In the genomic region with DNA sequence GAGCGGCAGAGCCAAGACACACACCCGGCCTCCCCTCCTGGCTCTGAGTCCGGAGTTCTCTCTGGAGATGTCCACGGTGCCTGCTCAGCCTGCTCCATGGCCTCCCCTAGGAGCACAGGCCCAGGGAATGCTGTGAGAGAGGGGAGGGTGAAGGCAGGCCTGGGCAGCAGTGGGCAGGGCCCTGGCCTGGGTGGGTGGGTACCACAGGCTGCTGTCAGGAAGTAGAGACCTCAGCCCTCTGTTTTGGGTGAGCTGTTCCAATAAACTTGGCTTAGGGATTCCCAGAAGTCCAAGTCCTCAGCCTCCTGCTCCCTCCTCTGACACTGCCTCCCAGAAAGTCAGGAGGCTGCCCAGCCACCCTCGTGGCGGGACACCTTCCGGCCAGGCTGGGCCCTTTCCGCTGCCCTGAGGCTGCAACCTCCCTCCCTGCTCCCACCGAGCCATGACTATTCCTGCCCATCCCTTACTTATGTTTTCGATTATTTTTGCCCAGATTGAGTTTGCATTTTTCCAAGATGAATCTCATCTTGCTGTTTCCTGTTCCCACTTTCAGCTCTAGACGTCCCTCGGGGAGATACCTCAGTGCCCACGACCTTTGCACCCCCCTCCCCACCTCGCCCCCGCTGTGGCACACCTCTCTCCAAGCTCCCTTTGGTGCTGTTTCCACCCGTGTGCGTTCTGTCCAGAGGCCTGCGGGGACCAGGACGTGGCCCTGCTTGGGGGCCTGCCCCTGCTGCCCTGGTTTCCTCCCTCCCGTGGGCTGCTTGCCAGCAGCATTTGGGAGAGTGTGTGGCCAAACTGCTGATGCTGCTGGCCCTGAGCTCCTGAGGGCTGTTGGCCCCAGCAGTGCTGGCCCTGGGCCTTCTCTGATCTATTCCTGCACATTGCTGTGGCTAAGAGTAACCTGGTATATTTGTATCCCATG, we compare ENCODE assay signal across 8 cellular contexts. TPM values are rescaled to one million over a fixed set of nuclear protein-coding genes. Genes with fewer than 3 reads are reported as not detected.
DNase-seq lines count a peak whose midpoint lies in the region; ATAC-seq lines count a peak whose summit lies in the region.
"Had no signal": no experiment of that assay in that cellular context is flagged by ENCODE, and none has a peak within 500 bp of the region (broad histone marks: within the 10 kb centered on the region; RNA-seq: fewer than 3 reads in every experiment).

No MANE protein-coding gene starts in this region.

- H3K27me3 Mint-ChIP-seq in activated naive CD4-positive, alpha-beta T cell treated with anti-CD3 and anti-CD28 coated beads, Interleukin-2, amount 10 ng/mL, durations not matched to agents 7 days and 5 days: peaks cover 36% of the 10 kb centered on the region
- H3K27me3 Mint-ChIP-seq: activated B cell treated with CpG ODN at 0.5 μM for 24 hours had no signal

- no peak overlapping the region for H3K27ac Mint-ChIP-seq in activated naive CD4-positive, alpha-beta T cell treated with anti-CD3 and anti-CD28 coated beads, Interleukin-2, amount 10 ng/mL, durations not matched to agents 7 days and 5 days
- H3K27ac Mint-ChIP-seq: activated B cell treated with CpG ODN at 0.5 μM for 24 hours had no signal

- ATAC-seq in HG02981 (IDR thresholded peaks at IDR 0.05; ENCODE audit: unreplicated experiment): no peak
- no peak for ATAC-seq in HG02970 (IDR thresholded peaks at IDR 0.05; ENCODE audit: low FRiP score, unreplicated experiment)
- ATAC-seq: left colon had no signal

- peaks cover under 1% of the 10 kb centered on the region for H3K9me3 Mint-ChIP-seq in activated naive CD4-positive, alpha-beta T cell treated with anti-CD3 and anti-CD28 coated beads, Interleukin-2, amount 10 ng/mL, durations not matched to agents 7 days and 5 days
- H3K9me3 Mint-ChIP-seq: activated B cell treated with CpG ODN at 0.5 μM for 24 hours had no signal

- DNase-seq in GM03348 (ENCODE audit: low spot score) (peak; percentile 90), myocyte (ENCODE audit: low read depth) (peak; percentile 94)
- no peak for DNase-seq in activated naive CD4-positive, alpha-beta T cell treated with anti-CD3 and anti-CD28 coated beads, Interleukin-2, amount 10 ng/mL, durations not matched to agents 7 days and 5 days
- DNase-seq: activated B cell treated with CpG ODN at 0.5 μM for 24 hours had no signal

- peak overlapping the region; percentile 80 for H3K27ac ChIP-seq in cingulate gyrus (ENCODE audit: low read depth, low read length)

- no peaks in the 10 kb centered on the region for H3K36me3 Mint-ChIP-seq in activated naive CD4-positive, alpha-beta T cell treated with anti-CD3 and anti-CD28 coated beads, Interleukin-2, amount 10 ng/mL, durations not matched to agents 7 days and 5 days

- H3K4me1 Mint-ChIP-seq in activated naive CD4-positive, alpha-beta T cell treated with anti-CD3 and anti-CD28 coated beads, Interleukin-2, amount 10 ng/mL, durations not matched to agents 7 days and 5 days: peaks cover 6% of the 10 kb centered on the region

- CTCF ChIA-PET in activated naive CD4-positive, alpha-beta T cell treated with anti-CD3 and anti-CD28 coated beads, Interleukin-2, amount 10 ng/mL, durations not matched to agents 7 days and 5 days (lab: Charles Lee): interaction anchor here (1.1 kb wide), 1 partner anchor 9 kb away, joined by 3 read pairs; no protein-coding TSS in a partner anchor

- H3K4me3 Mint-ChIP-seq in activated naive CD4-positive, alpha-beta T cell treated with anti-CD3 and anti-CD28 coated beads, Interleukin-2, amount 10 ng/mL, durations not matched to agents 7 days and 5 days: no peak overlapping the region
- H3K4me3 Mint-ChIP-seq: activated B cell treated with CpG ODN at 0.5 μM for 24 hours had no signal

RNA-seq across cellular contexts. Expression of a gene that starts 5.8 kb away (rescaled TPM):
- total RNA-seq in myocyte: 39.4 and 40.3 TPM in 2 replicates
- 14.8 TPM for polyA plus RNA-seq in myocyte (2012)

RNA-seq across cellular contexts. Expression of a gene that starts 16.0 kb away (rescaled TPM):
- total RNA-seq in myocyte: 0.75 and 1.2 TPM in 2 replicates
- polyA plus RNA-seq in myocyte (2012): 1.4 TPM

RNA-seq across cellular contexts. Expression of a gene that starts 22.8 kb away (rescaled TPM):
- total RNA-seq in myocyte: 62.5 and 81.2 TPM in 2 replicates
- 38.5 TPM for polyA plus RNA-seq in myocyte (2012)

RNA-seq across cellular contexts. Expression of a gene that starts 35.2 kb away (rescaled TPM):
- total RNA-seq in myocyte: 199 and 211 TPM in 2 replicates
- polyA plus RNA-seq in myocyte (2012): 242 TPM

RNA-seq across cellular contexts. Expression of a gene that starts 43.7 kb away (rescaled TPM):
- 112 and 153 TPM in 2 replicates for total RNA-seq in myocyte
- 162 TPM for polyA plus RNA-seq in myocyte (2012)
